18 cellular contexts compared by ENCODE assay signal in genomic region chr18:14999085-14999975, GRCh38.
DNase-seq lines count a peak whose midpoint lies in the region; ATAC-seq and TF ChIP-seq lines count a peak whose summit lies in the region.
"Had no signal": no experiment of that assay in that cellular context is flagged by ENCODE, and none has a peak within 500 bp of the region (broad histone marks: within the 10 kb centered on the region; RNA-seq: fewer than 3 reads in every experiment).

No MANE protein-coding gene starts in this region.

- in situ Hi-C loops in gastrocnemius medialis (cut with MboI; ENCODE audit: low sequenced_read_pairs in 4 of 4), result no loop called here

- 45% methylated on average over 41 of the region's 105 CpGs for whole genome bisulfite sequencing in prostate gland

- peak; percentile 59 for DNase-seq in activated effector memory CD4-positive, alpha-beta T cell treated with anti-CD3 and anti-CD28 coated beads, Interleukin-2, amount 50 U/mL, for 16 hours
- no peak for DNase-seq in activated effector memory CD4-positive, alpha-beta T cell treated with Interleukin-2 at 50 U/mL for 16 hours
- DNase-seq in iPS-NIHi7 (ENCODE audit: extremely low spot score) (peak; percentile 14), prostate gland (ENCODE audit: low spot score) (no peak), NCI-H1417 treated with DMSO at 0.1 percent for 48 hours (lab: John Stamatoyannopoulos, UW) (no peak), gastrocnemius medialis (no peak)
- DNase-seq: Calu3; CD4-positive, alpha-beta memory T cell; DMS53; H7; MV-4-11; NCI-H1436; NCI-H2029 treated with DMSO at 0.1 percent for 48 hours; NCI-H2171 treated with DMSO at 0.1 percent for 48 hours; NCI-H446 treated with DMSO at 0.1 percent for 48 hours; NK-92 treated with Interleukin-12 subunit alpha and Interleukin-12 subunit beta, amount 100 ng/mL, for 24 hours had no signal

- H3K4me1 ChIP-seq in prostate gland (replicated peaks) (no peaks in the 10 kb centered on the region), gastrocnemius medialis (no peaks in the 10 kb centered on the region)

- TF ChIP-seq POLR2A in prostate gland (IDR thresholded peaks at IDR 0.05) (no peak), gastrocnemius medialis (IDR thresholded peaks at IDR 0.05) (no peak)

- TF ChIP-seq CTCF in prostate gland (IDR thresholded peaks at IDR 0.05) (no peak), gastrocnemius medialis (IDR thresholded peaks at IDR 0.05 in 4 of 5, conservative IDR thresholded peaks at IDR 0.05 in 1 of 5) (no peak)

- H3K27ac ChIP-seq in prostate gland (no peak overlapping the region), gastrocnemius medialis (no peak overlapping the region)

- intact Hi-C loops in prostate gland (cut with DNase I) (no loop called here), gastrocnemius medialis (cut with DNase I; ENCODE audit: low total_unique reads) (no loop called here)

- H3K9me3 ChIP-seq in prostate gland, result no peaks in the 10 kb centered on the region
- no peaks in the 10 kb centered on the region for H3K9me3 ChIP-seq in gastrocnemius medialis

- H3K36me3 ChIP-seq in prostate gland, result no peaks in the 10 kb centered on the region
- no peaks in the 10 kb centered on the region for H3K36me3 ChIP-seq in gastrocnemius medialis

- H3K4me3 ChIP-seq in prostate gland, result peak overlapping the region; percentile 3 to 20
- H3K4me3 ChIP-seq in gastrocnemius medialis, result no peak overlapping the region

- ATAC-seq in GM21447 (IDR thresholded peaks at IDR 0.05; ENCODE audit: unreplicated experiment), result no peak
- ATAC-seq in HG02610 (IDR thresholded peaks at IDR 0.05; ENCODE audit: unreplicated experiment), result no peak
- ATAC-seq in gastrocnemius medialis, result no peak

- no peaks in the 10 kb centered on the region for H3K27me3 ChIP-seq in prostate gland (replicated peaks; ENCODE audit: insufficient read depth)
- H3K27me3 ChIP-seq in gastrocnemius medialis, result no peaks in the 10 kb centered on the region

Comparison
In these comparisons a context has a peak if more than half of its experiments do, and no peak if none do; other contexts are left out.
1. DNase-seq: peak in activated effector memory CD4-positive, alpha-beta T cell treated with anti-CD3 and anti-CD28 coated beads, Interleukin-2, amount 50 U/mL, for 16 hours (single experiment) and iPS-NIHi7 (single experiment); none in activated effector memory CD4-positive, alpha-beta T cell treated with Interleukin-2 at 50 U/mL for 16 hours (single experiment), prostate gland (single experiment), NCI-H1417 treated with DMSO at 0.1 percent for 48 hours (single experiment) and gastrocnemius medialis (0 of 2).
2. H3K4me3 ChIP-seq: peak in prostate gland (2 of 2); none in gastrocnemius medialis (0 of 4).